ENCODE assay signal across 10 cellular contexts in the genomic region with DNA sequence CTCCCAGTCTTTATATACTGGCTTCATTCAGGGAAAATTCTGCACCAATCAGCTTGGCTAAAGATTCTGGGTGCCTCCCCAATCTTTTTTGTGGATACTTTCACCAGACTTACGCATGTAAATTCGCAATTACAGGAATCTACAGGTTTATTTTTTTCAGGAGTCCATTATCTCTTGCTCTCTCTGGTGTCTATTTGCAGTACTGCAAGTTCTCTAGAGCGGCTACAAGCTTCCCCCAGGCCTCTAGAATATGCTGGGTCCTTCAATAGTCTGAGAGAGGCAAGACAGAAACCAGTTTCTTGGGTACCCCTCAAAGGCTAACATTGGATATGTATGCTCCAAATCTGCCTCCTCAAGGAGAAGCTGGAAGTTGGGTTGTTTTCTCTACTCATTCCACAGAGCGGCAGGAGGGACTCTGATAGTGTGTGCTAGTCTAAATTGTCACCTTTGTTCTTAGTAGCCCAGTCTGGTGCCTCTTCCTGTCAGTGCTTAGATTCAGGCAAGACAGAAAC. TPM values are rescaled to one million over a fixed set of nuclear protein-coding genes. Genes with fewer than 3 reads are reported as not detected.
A peak's percentile ranks its signal among the peaks of the same experiment; 100 is the strongest.
DNase-seq lines count a peak whose midpoint lies in the region; ATAC-seq and TF ChIP-seq lines count a peak whose summit lies in the region.
"Had no signal": no experiment of that assay in that cellular context is flagged by ENCODE, and none has a peak within 500 bp of the region (broad histone marks: within the 10 kb centered on the region; RNA-seq: fewer than 3 reads in every experiment).

No MANE protein-coding gene starts in this region.

- H3K27ac ChIP-seq in OCI-LY7 (ENCODE audit: low read depth, low read length, poor library complexity, severe bottlenecking) (no peak overlapping the region), neuronal stem cell (replicated peaks; ENCODE audit: low read length) (no peak overlapping the region), colonic mucosa (no peak overlapping the region)
- H3K27ac ChIP-seq: epithelial cell of prostate had no signal

- H2BK120ac ChIP-seq in neuronal stem cell (ENCODE audit: low read depth, low read length): no peak overlapping the region

- H3K27me3 ChIP-seq in neuronal stem cell (ENCODE audit: control insufficient read depth in 3 of 3, insufficient read depth in 3 of 3, low read depth in 1 of 3, low read length in 3 of 3) (no peaks in the 10 kb centered on the region), colonic mucosa (no peaks in the 10 kb centered on the region)

- no peak overlapping the region for H2BK15ac ChIP-seq in neuronal stem cell (ENCODE audit: low read length)

- H3K9ac ChIP-seq in neuronal stem cell (ENCODE audit: low read depth, low read length, poor library complexity) (no peak overlapping the region), colonic mucosa (ENCODE audit: low read depth in 2 of 2, low read length in 2 of 2) (no peak overlapping the region)

- POLR2A ChIA-PET in AG04449 (lab: Yijun Ruan, JAX): no interaction called here
- POLR2A ChIA-PET in OCI-LY7 (lab: Charles Lee): interaction anchor here (1.4 kb wide), 1 partner anchor 9 kb away, joined by 3 read pairs; no protein-coding TSS in a partner anchor

- no CpG with 5 or more reads among the region's 4 CpGs for WGBS in neuronal stem cell (ENCODE audit: extremely low coverage in 2 of 2, insufficient read length in 2 of 2, insufficient replicate concordance in 1 of 2), 2 donors

- no peaks in the 10 kb centered on the region for H3K79me2 ChIP-seq in OCI-LY7 (ENCODE audit: insufficient read depth, low read depth, low read length)

- no peaks in the 10 kb centered on the region for H4K20me1 ChIP-seq in OCI-LY7 (ENCODE audit: insufficient read depth, low read length)

- H3K36me3 ChIP-seq in OCI-LY7 (ENCODE audit: insufficient read depth, low read length) (no peaks in the 10 kb centered on the region), neuronal stem cell (replicated peaks in 1 of 2; ENCODE audit: control insufficient read depth in 2 of 2, insufficient read depth in 2 of 2, low read length in 2 of 2) (no peaks in the 10 kb centered on the region), colonic mucosa (no peaks in the 10 kb centered on the region)
- H3K36me3 ChIP-seq: HAP-1 had no signal

- no peak overlapping the region for H3K14ac ChIP-seq in neuronal stem cell (ENCODE audit: low read length)

- no peak overlapping the region for H3K4me3 ChIP-seq in AG04449 (ENCODE audit: low read depth, low read length)
- H3K4me3 ChIP-seq in OCI-LY7 (ENCODE audit: low read depth, low read length, poor library complexity, severe bottlenecking): no peak overlapping the region
- H3K4me3 ChIP-seq in cardiac fibroblast (replicated peaks in 1 of 2; ENCODE audit: low read depth in 2 of 2, low read length in 2 of 2): no peak overlapping the region
- H3K4me3 ChIP-seq in neuronal stem cell (ENCODE audit: low read length in 2 of 2): no peak overlapping the region
- no peak overlapping the region for H3K4me3 ChIP-seq in colonic mucosa
- H3K4me3 ChIP-seq: HAP-1 had no signal

- TF ChIP-seq CTCF in AG04449 (IDR thresholded peaks at IDR 0.05; ENCODE audit: insufficient read depth, low read length, missing control alignments): peak; percentile 37
- peak; percentile 53 for TF ChIP-seq CTCF in GM12873 (IDR thresholded peaks at IDR 0.05; ENCODE audit: insufficient read depth, low read depth, low read length, missing control alignments)
- TF ChIP-seq CTCF in OCI-LY7 (conservative IDR thresholded peaks at IDR 0.05; ENCODE audit: low read length): peak; percentile 74
- TF ChIP-seq CTCF in cardiac fibroblast (IDR thresholded peaks at IDR 0.05; ENCODE audit: low read depth, low read length): peak; percentile 63
- TF ChIP-seq CTCF in colonic mucosa (IDR thresholded peaks at IDR 0.05): no peak

- BruUV-seq in OCI-LY7 (replicated peaks; lab: Mats Ljungman, UMichigan): no TSS peak

- H2BK12ac ChIP-seq in neuronal stem cell (ENCODE audit: low read length): no peak overlapping the region

- H2AFZ ChIP-seq in OCI-LY7 (ENCODE audit: low read length): no peak overlapping the region
- H2AFZ ChIP-seq in neuronal stem cell (ENCODE audit: low read length): peak overlapping the region; percentile 41

- H3K18ac ChIP-seq in neuronal stem cell (ENCODE audit: low read length): no peak overlapping the region

- no peak overlapping the region for H2BK5ac ChIP-seq in neuronal stem cell (ENCODE audit: low read length)

- H3K9me2 ChIP-seq in OCI-LY7 (ENCODE audit: insufficient read depth, low read length): no peaks in the 10 kb centered on the region

- H2AK5ac ChIP-seq in neuronal stem cell (ENCODE audit: low read depth, low read length): no peak overlapping the region

- peak; percentile 3 for DNase-seq in AG04449 (ENCODE audit: low read depth, low spot score)
- DNase-seq in OCI-LY7 (ENCODE audit: low spot score): peak; percentile 43
- peak; percentile 46 to 55 for DNase-seq in cardiac fibroblast (ENCODE audit: low read depth in 2 of 2)
- DNase-seq in neuronal stem cell (ENCODE audit: low spot score): peak; percentile 17
- no peak for DNase-seq in colonic mucosa

- H3K4ac ChIP-seq in neuronal stem cell (ENCODE audit: low read length): no peak overlapping the region

- no peak overlapping the region for H3K23ac ChIP-seq in neuronal stem cell (ENCODE audit: low read depth, low read length, poor library complexity)

- no peaks in the 10 kb centered on the region for H3K9me3 ChIP-seq in OCI-LY7 (ENCODE audit: low read length)
- no peaks in the 10 kb centered on the region for H3K9me3 ChIP-seq in neuronal stem cell (replicated peaks in 1 of 2; ENCODE audit: control insufficient read depth in 2 of 2, insufficient read depth in 1 of 2, low read depth in 1 of 2, low read length in 2 of 2)
- H3K9me3 ChIP-seq in colonic mucosa: no peaks in the 10 kb centered on the region
- H3K9me3 ChIP-seq: HAP-1 had no signal

- ATAC-seq in GM21619 (IDR thresholded peaks at IDR 0.05; ENCODE audit: unreplicated experiment) (no peak), GM18909 (IDR thresholded peaks at IDR 0.05; ENCODE audit: poor library complexity, unreplicated experiment) (no peak)

- H3K79me1 ChIP-seq in neuronal stem cell (ENCODE audit: low read depth, low read length): no peaks in the 10 kb centered on the region

- intact Hi-C loops in OCI-LY7 (cut with micrococcal nuclease; ENCODE audit: unreplicated experiment): no loop called here
- intact Hi-C loops in colonic mucosa (cut with DNase I): no loop called here

- H3K4me1 ChIP-seq in OCI-LY7 (ENCODE audit: insufficient read depth, low read length, poor library complexity, severe bottlenecking) (no peaks in the 10 kb centered on the region), neuronal stem cell (ENCODE audit: control insufficient read depth in 2 of 2, insufficient read depth in 1 of 2, low read depth in 1 of 2, low read length in 2 of 2) (peaks cover 3 to 8% of the 10 kb centered on the region in 2 donors), colonic mucosa (no peaks in the 10 kb centered on the region)
- H3K4me1 ChIP-seq: HAP-1 had no signal

- no peak overlapping the region for H4K91ac ChIP-seq in neuronal stem cell (ENCODE audit: low read depth, low read length, poor library complexity)

- no peak overlapping the region for H4K8ac ChIP-seq in neuronal stem cell (ENCODE audit: low read depth, low read length)

- H3K4me2 ChIP-seq in OCI-LY7 (ENCODE audit: low read length): no peak overlapping the region
- no peak overlapping the region for H3K4me2 ChIP-seq in neuronal stem cell (ENCODE audit: insufficient read depth, low read length, poor library complexity, severe bottlenecking)

- CTCF ChIA-PET in AG04449 (lab: Yijun Ruan, JAX): interaction anchor here (0.9 to 5.8 kb wide), 17 partner anchors 9 to 424 kb away, joined by 3 to 91 read pairs (median 7); partner anchors contain the start of gene C20orf203
- CTCF ChIA-PET in OCI-LY7 (lab: Charles Lee; ENCODE audit: unreplicated experiment): no interaction called here

RNA-seq across cellular contexts. Expression of gene SUN5, which starts 58.5 kb away (rescaled TPM):
- not detected in 2 replicates for total RNA-seq in OCI-LY7 (2014; rRNA removed; shearing (Covaris generic))
- total RNA-seq in OCI-LY7 (2022) (not detected in 2 replicates), colonic mucosa (not detected)
- polyA plus RNA-seq in neuronal stem cell (2013, experiment 1 of 2): not detected
- polyA plus RNA-seq in neuronal stem cell (2013, experiment 2 of 2): not detected
